10 cellular contexts compared by ENCODE assay signal in the genomic region with DNA sequence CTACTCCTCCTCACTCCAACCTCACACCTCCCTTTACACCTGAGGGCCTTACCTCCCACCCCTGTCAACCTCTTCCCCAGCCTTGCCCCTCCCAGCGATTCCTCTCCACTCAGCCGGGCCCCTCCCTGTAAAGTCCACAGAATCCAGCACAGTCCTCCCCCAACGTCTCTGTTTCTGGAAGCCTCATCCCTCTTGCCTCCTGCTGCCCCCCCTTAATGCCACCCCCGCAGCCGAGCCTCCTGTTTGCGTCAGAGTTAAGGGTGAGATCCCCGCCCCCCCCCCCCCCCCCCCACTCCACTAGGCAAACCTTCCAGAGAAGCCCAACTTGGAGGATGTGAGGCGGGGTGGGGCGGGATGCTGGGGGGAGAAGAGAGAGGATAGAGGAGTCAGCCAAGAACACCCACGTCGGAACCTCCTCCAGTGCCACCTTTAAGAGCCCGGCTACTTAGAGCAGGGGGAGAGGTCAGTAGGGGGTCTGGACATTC. TPM values are rescaled to one million over a fixed set of nuclear protein-coding genes. Genes with fewer than 3 reads are reported as not detected.
A peak's percentile ranks its signal among the peaks of the same experiment; 100 is the strongest.
DNase-seq lines count a peak whose midpoint lies in the region; ATAC-seq and TF ChIP-seq lines count a peak whose summit lies in the region.
"Had no signal": no experiment of that assay in that cellular context is flagged by ENCODE, and none has a peak within 500 bp of the region (broad histone marks: within the 10 kb centered on the region; RNA-seq: fewer than 3 reads in every experiment).

No MANE protein-coding gene starts in this region.

- H3K4me3 ChIP-seq in GM23338: peak overlapping the region; percentile 97

- peak overlapping the region; percentile 69; the same call in 1 of the 2 replicates for H3K27ac ChIP-seq in GM23338 (ENCODE audit: low read depth)
- peak overlapping the region; percentile 92 for H3K27ac ChIP-seq in VCaP

- no peak overlapping the region for H2AFZ ChIP-seq in GM23338

- H3K79me2 ChIP-seq in GM23338 (replicated peaks; ENCODE audit: insufficient read depth): peaks cover 54% of the 10 kb centered on the region

- peak; percentile 15 for ATAC-seq in GM23338
- ATAC-seq in activated CD8-positive, alpha-beta T cell treated with anti-CD3 and anti-CD28 coated beads for 36 hours: no peak
- ATAC-seq: stimulated activated memory B cell treated with anti-CD40 and anti-IgM and Interleukin-4, amounts not matched to agents 10 μg/mL and 1 μg/mL and 100 μg/mL, for 72 hours had no signal

- H3K27me3 Mint-ChIP-seq in GM23338 (ENCODE audit: insufficient read depth, low read depth, poor library complexity) (peaks cover 14% of the 10 kb centered on the region), glutamatergic neuron (ENCODE audit: unreplicated experiment) (peaks cover 2% of the 10 kb centered on the region)
- H3K27me3 Mint-ChIP-seq in activated CD8-positive, alpha-beta T cell treated with anti-CD3 and anti-CD28 coated beads for 36 hours: peaks cover 67% of the 10 kb centered on the region

- H3K36me3 ChIP-seq in GM23338 (ENCODE audit: insufficient read depth): no peaks in the 10 kb centered on the region

- peaks cover 14% of the 10 kb centered on the region for H3K4me1 ChIP-seq in GM23338 (ENCODE audit: insufficient read depth)

- intact Hi-C loops in activated CD8-positive, alpha-beta T cell treated with anti-CD3 and anti-CD28 coated beads for 36 hours (cut with micrococcal nuclease): no loop called here

- peaks cover 20% of the 10 kb centered on the region for H4K20me1 ChIP-seq in GM23338 (replicated peaks; ENCODE audit: insufficient read depth)

- H3K9me3 Mint-ChIP-seq in GM23338 (peaks cover 2% of the 10 kb centered on the region; the same call in 1 of the 3 replicates), glutamatergic neuron (ENCODE audit: unreplicated experiment) (peaks cover 4% of the 10 kb centered on the region)
- no peaks in the 10 kb centered on the region for H3K9me3 Mint-ChIP-seq in activated CD8-positive, alpha-beta T cell treated with anti-CD3 and anti-CD28 coated beads for 36 hours
- H3K9me3 Mint-ChIP-seq: stimulated activated memory B cell treated with anti-CD40 and anti-IgM and Interleukin-4, amounts not matched to agents 10 μg/mL and 1 μg/mL and 100 μg/mL, for 72 hours had no signal

- H3F3A ChIP-seq in GM23338 (replicated peaks; ENCODE audit: low read depth): peaks cover 12% of the 10 kb centered on the region; the same call in 1 of the 2 replicates

- CTCF ChIA-PET in activated CD8-positive, alpha-beta T cell treated with anti-CD3 and anti-CD28 coated beads for 36 hours (lab: Charles Lee): no interaction called here

- H3K27me3 ChIP-seq in GM23338 (ENCODE audit: insufficient read depth): peaks cover 3% of the 10 kb centered on the region; the same call in 1 of the 2 replicates

- TF ChIP-seq CTCF in GM23338 (conservative IDR thresholded peaks at IDR 0.05; ENCODE audit: low read depth in 2 of 2): no peak
- TF ChIP-seq CTCF in VCaP (conservative IDR thresholded peaks at IDR 0.05): no peak
- no peak for TF ChIP-seq CTCF in glutamatergic neuron (IDR thresholded peaks at IDR 0.05; ENCODE audit: partially characterized antibody, unreplicated experiment)
- no peak for TF ChIP-seq CTCF in activated CD8-positive, alpha-beta T cell treated with anti-CD3 and anti-CD28 coated beads for 36 hours (IDR thresholded peaks at IDR 0.05)
- no peak for TF ChIP-seq CTCF in GM10266 (IDR thresholded peaks at IDR 0.05; ENCODE audit: control insufficient read depth, insufficient read depth, low read depth, missing control alignments)

- DNase-seq in GM23338 (ENCODE audit: low spot score) (peak; percentile 69), glutamatergic neuron (no peak), putamen (ENCODE audit: low spot score) (peak; percentile 76), NCI-H2196 treated with DMSO at 0.1 percent for 48 hours (lab: John Stamatoyannopoulos, UW; ENCODE audit: unreplicated experiment) (no peak), GM10266 (ENCODE audit: extremely low spot score) (no peak)
- no peak for DNase-seq in activated CD8-positive, alpha-beta T cell treated with anti-CD3 and anti-CD28 coated beads for 36 hours
- DNase-seq in activated effector memory CD4-positive, alpha-beta T cell treated with anti-CD3 and anti-CD28 coated beads, Interleukin-2, amount 50 U/mL, for 16 hours: no peak
- DNase-seq: activated T-cell treated with anti-CD3 and anti-CD28 coated beads, Interleukin-2, amount 50 U/mL, for 1 hour had no signal

- H3K4me1 Mint-ChIP-seq in GM23338: peaks cover 16% of the 10 kb centered on the region
- peaks cover 8% of the 10 kb centered on the region for H3K4me1 Mint-ChIP-seq in glutamatergic neuron (ENCODE audit: low read depth, unreplicated experiment)
- H3K4me1 Mint-ChIP-seq in activated CD8-positive, alpha-beta T cell treated with anti-CD3 and anti-CD28 coated beads for 36 hours (ENCODE audit: low read depth): peaks cover 5% of the 10 kb centered on the region

- H3K4me3 Mint-ChIP-seq in GM23338 (peak overlapping the region; percentile 100), glutamatergic neuron (ENCODE audit: unreplicated experiment) (peak overlapping the region; percentile 86)
- no peak overlapping the region for H3K4me3 Mint-ChIP-seq in activated CD8-positive, alpha-beta T cell treated with anti-CD3 and anti-CD28 coated beads for 36 hours
- H3K4me3 Mint-ChIP-seq: stimulated activated memory B cell treated with anti-CD40 and anti-IgM and Interleukin-4, amounts not matched to agents 10 μg/mL and 1 μg/mL and 100 μg/mL, for 72 hours had no signal

- POLR2A ChIA-PET in activated CD8-positive, alpha-beta T cell treated with anti-CD3 and anti-CD28 coated beads for 36 hours (lab: Charles Lee): no interaction called here

- peak overlapping the region; percentile 90 for H3K4me2 ChIP-seq in GM23338

- H3K36me3 Mint-ChIP-seq in GM23338 (ENCODE audit: low read depth): peaks cover 18% of the 10 kb centered on the region
- H3K36me3 Mint-ChIP-seq in glutamatergic neuron (ENCODE audit: unreplicated experiment): peaks cover 6% of the 10 kb centered on the region
- H3K36me3 Mint-ChIP-seq in activated CD8-positive, alpha-beta T cell treated with anti-CD3 and anti-CD28 coated beads for 36 hours (ENCODE audit: low read depth): no peaks in the 10 kb centered on the region
- H3K36me3 Mint-ChIP-seq: stimulated activated memory B cell treated with anti-CD40 and anti-IgM and Interleukin-4, amounts not matched to agents 10 μg/mL and 1 μg/mL and 100 μg/mL, for 72 hours had no signal

- peak overlapping the region; percentile 85; the same call in 1 of the 2 replicates for H3K27ac Mint-ChIP-seq in GM23338
- H3K27ac Mint-ChIP-seq in glutamatergic neuron (ENCODE audit: unreplicated experiment): peak overlapping the region; percentile 38
- H3K27ac Mint-ChIP-seq in activated CD8-positive, alpha-beta T cell treated with anti-CD3 and anti-CD28 coated beads for 36 hours: no peak overlapping the region
- H3K27ac Mint-ChIP-seq: stimulated activated memory B cell treated with anti-CD40 and anti-IgM and Interleukin-4, amounts not matched to agents 10 μg/mL and 1 μg/mL and 100 μg/mL, for 72 hours had no signal

- H3K9me2 ChIP-seq in GM23338 (ENCODE audit: insufficient read depth): no peaks in the 10 kb centered on the region

TF ChIP-seq in GM23338, 12 proteins besides CTCF, POLR2A, EP300 and RAD21 (continues in another document):
- no peak for TF ChIP-seq STAT1 (IDR thresholded peaks at IDR 0.05; ENCODE audit: unreplicated experiment)

RNA-seq across cellular contexts. Expression of a gene that starts 2.1 kb away (rescaled TPM):
- 25.0 and 30.4 TPM in 2 replicates for total RNA-seq in GM23338 (2014; rRNA removed; shearing (Covaris generic))
- polyA plus RNA-seq in GM23338 (2016; fragmentation: Nextera tagmentation; extraction: Ambion mirVana): 8.7 and 9.5 TPM in 2 replicates
- total RNA-seq in glutamatergic neuron (ENCODE audit: unreplicated experiment): 79.7 TPM
- not detected for total RNA-seq in activated CD8-positive, alpha-beta T cell treated with anti-CD3 and anti-CD28 coated beads for 36 hours

RNA-seq across cellular contexts. Expression of a gene that starts 33.2 kb away (rescaled TPM):
- 67.6 and 102 TPM in 2 replicates for total RNA-seq in GM23338 (2014; rRNA removed; shearing (Covaris generic))
- 104 and 118 TPM in 2 replicates for polyA plus RNA-seq in GM23338 (2016; fragmentation: Nextera tagmentation; extraction: Ambion mirVana)
- 111 TPM for total RNA-seq in glutamatergic neuron (ENCODE audit: unreplicated experiment)
- 10 to 100 TPM; 53.8 to 54.7 TPM for total RNA-seq in activated CD8-positive, alpha-beta T cell treated with anti-CD3 and anti-CD28 coated beads for 36 hours

Comparison
In these comparisons a context has a peak if more than half of its experiments do, and no peak if none do; other contexts are left out.
1. DNase-seq: peak in GM23338 (single experiment) and putamen (single experiment); none in glutamatergic neuron (single experiment), NCI-H2196 treated with DMSO at 0.1 percent for 48 hours (single experiment), activated CD8-positive, alpha-beta T cell treated with anti-CD3 and anti-CD28 coated beads for 36 hours (single experiment), GM10266 (single experiment) and activated effector memory CD4-positive, alpha-beta T cell treated with anti-CD3 and anti-CD28 coated beads, Interleukin-2, amount 50 U/mL, for 16 hours (single experiment).
2. RNA of a gene that starts 2.1 kb away (total RNA-seq): 79.7 TPM in glutamatergic neuron (single experiment) and 25.0 to 30.4 TPM in GM23338; not detected in activated CD8-positive, alpha-beta T cell treated with anti-CD3 and anti-CD28 coated beads for 36 hours; every median in the first group is over 10 times any median in the second.